In genomic region chr2:165369936-165370296, GRCh38 we compare ENCODE assay signal across 17 cellular contexts.
"Had no signal": no experiment of that assay in that cellular context is flagged by ENCODE, and none has a peak within 500 bp of the region (broad histone marks: within the 10 kb centered on the region; RNA-seq: fewer than 3 reads in every experiment).

No MANE protein-coding gene starts in this region.

- H3K27ac ChIP-seq: esophagus squamous epithelium, heart right ventricle, sigmoid colon, thoracic aorta, upper lobe of left lung had no signal

- H3K27ac Mint-ChIP-seq: activated naive CD4-positive, alpha-beta T cell treated with anti-CD3 and anti-CD28 coated beads, Interleukin-2, amount 50 U/mL, for 72 hours; activated T-cell treated with anti-CD3 and anti-CD28 coated beads, Interleukin-2, amount 50 U/mL, for 72 hours; natural killer cell treated with Interleukin-12 subunit alpha and Interleukin-12 subunit beta and Interleukin-15 and Interleukin-18, amount 100 ng/mL, for 72 hours; stimulated activated effector memory CD8-positive, alpha-beta T cell treated with anti-CD3 and anti-CD28 coated beads, Interleukin-12 subunit alpha, Interleukin-12 subunit beta, amount 100 ng/mL, for 72 hours had no signal

- H3K4me3 Mint-ChIP-seq: activated T-cell treated with anti-CD3 and anti-CD28 coated beads, Interleukin-2, amount 50 U/mL, for 72 hours; natural killer cell treated with Interleukin-12 subunit alpha and Interleukin-12 subunit beta and Interleukin-15 and Interleukin-18, amount 100 ng/mL, for 72 hours; stimulated activated effector memory CD8-positive, alpha-beta T cell treated with anti-CD3 and anti-CD28 coated beads, Interleukin-12 subunit alpha, Interleukin-12 subunit beta, amount 100 ng/mL, for 72 hours had no signal

- H3K4me3 ChIP-seq: esophagus squamous epithelium, heart right ventricle, sigmoid colon, thoracic aorta, upper lobe of left lung had no signal

- H3K4me1 ChIP-seq: heart right ventricle, sigmoid colon had no signal

- H3K9me3 Mint-ChIP-seq: activated naive CD4-positive, alpha-beta T cell treated with anti-CD3 and anti-CD28 coated beads, Interleukin-2, amount 50 U/mL, for 72 hours; activated T-cell treated with anti-CD3 and anti-CD28 coated beads, Interleukin-2, amount 50 U/mL, for 72 hours; natural killer cell treated with Interleukin-12 subunit alpha and Interleukin-12 subunit beta and Interleukin-15 and Interleukin-18, amount 100 ng/mL, for 72 hours; stimulated activated effector memory CD8-positive, alpha-beta T cell treated with anti-CD3 and anti-CD28 coated beads, Interleukin-12 subunit alpha, Interleukin-12 subunit beta, amount 100 ng/mL, for 72 hours had no signal

- H3K27me3 ChIP-seq: esophagus squamous epithelium, sigmoid colon, upper lobe of left lung had no signal

- ATAC-seq: activated naive CD4-positive, alpha-beta T cell treated with anti-CD3 and anti-CD28 coated beads, Interleukin-2, amount 50 U/mL, for 72 hours; activated T-cell treated with anti-CD3 and anti-CD28 coated beads, Interleukin-2, amount 50 U/mL, for 72 hours; heart right ventricle; left cardiac atrium; natural killer cell treated with Interleukin-12 subunit alpha and Interleukin-12 subunit beta and Interleukin-15 and Interleukin-18, amount 100 ng/mL, for 72 hours; stimulated activated effector memory CD8-positive, alpha-beta T cell treated with anti-CD3 and anti-CD28 coated beads, Interleukin-12 subunit alpha, Interleukin-12 subunit beta, amount 100 ng/mL, for 72 hours had no signal

- H3K36me3 Mint-ChIP-seq: activated naive CD4-positive, alpha-beta T cell treated with anti-CD3 and anti-CD28 coated beads, Interleukin-2, amount 50 U/mL, for 72 hours; natural killer cell treated with Interleukin-12 subunit alpha and Interleukin-12 subunit beta and Interleukin-15 and Interleukin-18, amount 100 ng/mL, for 72 hours; stimulated activated effector memory CD8-positive, alpha-beta T cell treated with anti-CD3 and anti-CD28 coated beads, Interleukin-12 subunit alpha, Interleukin-12 subunit beta, amount 100 ng/mL, for 72 hours had no signal

- H3K36me3 ChIP-seq: esophagus squamous epithelium, heart right ventricle, sigmoid colon, thoracic aorta, upper lobe of left lung had no signal

- H3K9me3 ChIP-seq: esophagus squamous epithelium, heart right ventricle, sigmoid colon, thoracic aorta, upper lobe of left lung had no signal

- H3K4me1 Mint-ChIP-seq: stimulated activated effector memory CD8-positive, alpha-beta T cell treated with anti-CD3 and anti-CD28 coated beads, Interleukin-12 subunit alpha, Interleukin-12 subunit beta, amount 100 ng/mL, for 72 hours had no signal

- FAIRE-seq: bronchial epithelial cell had no signal

- DNase-seq: activated CD4-positive, alpha-beta T cell treated with anti-CD3 and anti-CD28 coated beads, Interleukin-2, amount 50 U/mL, for 1 hour; activated CD4-positive, CD25-positive, alpha-beta regulatory T cell treated with anti-CD3 and anti-CD28 coated beads, Interleukin-2, amount 50 U/mL, for 72 hours; activated gamma-delta T cell treated with Interleukin-2 at 50 U/mL for 16 hours; activated T-cell treated with anti-CD3 and anti-CD28 coated beads, Interleukin-2, amount 50 U/mL, for 72 hours; cerebellar nuclear complex; effector CD8-positive, alpha-beta T cell; esophagus squamous epithelium; heart right ventricle; left cardiac atrium; sigmoid colon; stimulated activated CD4-positive, alpha-beta T cell treated with anti-CD3 and anti-CD28 coated beads, Interleukin-4, amount 100 ng/mL, for 24 hours; upper lobe of left lung had no signal
